Comparison of ENCODE assay signal across 8 cellular contexts in the genomic region with DNA sequence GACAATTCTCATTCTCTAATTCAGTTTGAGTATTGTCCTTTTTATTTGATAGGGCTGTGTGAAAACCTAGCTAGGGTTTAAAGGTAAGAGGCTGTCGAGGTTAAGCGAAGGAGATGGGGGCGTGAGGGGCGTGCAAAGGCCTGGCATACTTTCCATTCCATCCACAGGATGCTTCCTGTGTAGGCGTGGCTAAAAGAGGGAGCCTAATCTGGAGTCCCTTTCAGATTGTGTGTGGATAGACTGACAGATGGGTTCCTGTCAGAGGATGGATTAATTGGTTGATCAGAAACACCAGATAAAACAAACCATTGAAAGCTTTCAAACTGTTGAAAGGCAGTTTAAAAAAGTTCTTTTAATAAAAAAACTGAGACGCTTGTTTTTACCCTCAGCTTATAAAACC. TPM values are rescaled to one million over a fixed set of nuclear protein-coding genes. Genes with fewer than 3 reads are reported as not detected.
DNase-seq lines count a peak whose midpoint lies in the region; ATAC-seq lines count a peak whose summit lies in the region.

No MANE protein-coding gene starts in this region.

- peaks cover 55% of the 10 kb centered on the region for H3K4me1 Mint-ChIP-seq in activated CD4-positive, alpha-beta memory T cell treated with anti-CD3 and anti-CD28 coated beads, Interleukin-2, amount 10 ng/mL, durations not matched to agents 7 days and 5 days
- peaks cover 34 to 39% of the 10 kb centered on the region in 2 donors for H3K4me1 Mint-ChIP-seq in stimulated activated naive B cell treated with anti-CD40 and anti-IgM and Interleukin-4, amounts not matched to agents 10 μg/mL and 1 μg/mL and 100 μg/mL, for 72 hours

- H3K4me3 Mint-ChIP-seq in activated CD4-positive, alpha-beta memory T cell treated with anti-CD3 and anti-CD28 coated beads, Interleukin-2, amount 10 ng/mL, durations not matched to agents 7 days and 5 days, result peak overlapping the region; percentile 90
- H3K4me3 Mint-ChIP-seq in stimulated activated naive B cell treated with anti-CD40 and anti-IgM and Interleukin-4, amounts not matched to agents 10 μg/mL and 1 μg/mL and 100 μg/mL, for 72 hours, result peak overlapping the region; percentile 95 to 99

- H3K4me3 ChIP-seq in iPS-11a (ENCODE audit: low read depth, low read length), result peak overlapping the region; percentile 35

- POLR2A ChIA-PET in activated CD4-positive, alpha-beta memory T cell treated with anti-CD3 and anti-CD28 coated beads, Interleukin-2, amount 10 ng/mL, durations not matched to agents 7 days and 5 days (lab: Charles Lee), result interaction anchor here (0.7 to 5.3 kb wide), 9 partner anchors 11 to 699 kb away, joined by 3 to 31 read pairs (median 11); a partner anchor contains a TSS

- H3K36me3 Mint-ChIP-seq in activated CD4-positive, alpha-beta memory T cell treated with anti-CD3 and anti-CD28 coated beads, Interleukin-2, amount 10 ng/mL, durations not matched to agents 7 days and 5 days (ENCODE audit: low read depth), result peaks cover 18% of the 10 kb centered on the region
- H3K36me3 Mint-ChIP-seq in stimulated activated naive B cell treated with anti-CD40 and anti-IgM and Interleukin-4, amounts not matched to agents 10 μg/mL and 1 μg/mL and 100 μg/mL, for 72 hours, result peaks cover 10 to 21% of the 10 kb centered on the region in 2 donors

- peak overlapping the region; percentile 98 for H3K27ac Mint-ChIP-seq in activated CD4-positive, alpha-beta memory T cell treated with anti-CD3 and anti-CD28 coated beads, Interleukin-2, amount 10 ng/mL, durations not matched to agents 7 days and 5 days
- peak overlapping the region; percentile 98 for H3K27ac Mint-ChIP-seq in stimulated activated naive B cell treated with anti-CD40 and anti-IgM and Interleukin-4, amounts not matched to agents 10 μg/mL and 1 μg/mL and 100 μg/mL, for 72 hours

- ATAC-seq in stimulated activated naive B cell treated with anti-CD40 and anti-IgM and Interleukin-4, amounts not matched to agents 10 μg/mL and 1 μg/mL and 100 μg/mL, for 72 hours (replicated peaks), result no peak
- ATAC-seq in HG03571 (IDR thresholded peaks at IDR 0.05; ENCODE audit: unreplicated experiment), result no peak

- CTCF ChIA-PET in activated CD4-positive, alpha-beta memory T cell treated with anti-CD3 and anti-CD28 coated beads, Interleukin-2, amount 10 ng/mL, durations not matched to agents 7 days and 5 days (lab: Charles Lee), result interaction anchor here (0.6 to 5.6 kb wide), 7 partner anchors 10 to 639 kb away, joined by 3 to 30 read pairs (median 12); no protein-coding TSS in a partner anchor

- no peaks in the 10 kb centered on the region for H3K9me3 Mint-ChIP-seq in activated CD4-positive, alpha-beta memory T cell treated with anti-CD3 and anti-CD28 coated beads, Interleukin-2, amount 10 ng/mL, durations not matched to agents 7 days and 5 days
- peaks cover 0 to 2% of the 10 kb centered on the region in 2 donors for H3K9me3 Mint-ChIP-seq in stimulated activated naive B cell treated with anti-CD40 and anti-IgM and Interleukin-4, amounts not matched to agents 10 μg/mL and 1 μg/mL and 100 μg/mL, for 72 hours

- H3K27me3 Mint-ChIP-seq in activated CD4-positive, alpha-beta memory T cell treated with anti-CD3 and anti-CD28 coated beads, Interleukin-2, amount 10 ng/mL, durations not matched to agents 7 days and 5 days, result no peaks in the 10 kb centered on the region
- peaks cover 4 to 12% of the 10 kb centered on the region in 2 donors for H3K27me3 Mint-ChIP-seq in stimulated activated naive B cell treated with anti-CD40 and anti-IgM and Interleukin-4, amounts not matched to agents 10 μg/mL and 1 μg/mL and 100 μg/mL, for 72 hours

- DNase-seq in HT-29 (ENCODE audit: low spot score), result peak; percentile 33
- peak; percentile 35 for DNase-seq in activated CD4-positive, alpha-beta memory T cell treated with anti-CD3 and anti-CD28 coated beads, Interleukin-2, amount 10 ng/mL, durations not matched to agents 7 days and 5 days
- DNase-seq in stimulated activated naive B cell treated with anti-CD40 and anti-IgM and Interleukin-4, amounts not matched to agents 10 μg/mL and 1 μg/mL and 100 μg/mL, for 72 hours, result no peak
- no peak for DNase-seq in NCI-H187 treated with DMSO at 0.1 percent for 48 hours (lab: John Stamatoyannopoulos, UW)
- no peak for DNase-seq in COR-L47 (lab: John Stamatoyannopoulos, UW)
- DNase-seq in midbrain (lab: John Stamatoyannopoulos, UW), result no peak

RNA-seq across cellular contexts. Expression of a gene that starts 1.1 kb away (rescaled TPM):
- 15.4 and 21.7 TPM in 2 replicates for total RNA-seq in HT-29 (2014; rRNA removed; shearing (Covaris generic))
- total RNA-seq in activated CD4-positive, alpha-beta memory T cell treated with anti-CD3 and anti-CD28 coated beads, Interleukin-2, amount 10 ng/mL, durations not matched to agents 7 days and 5 days, result 10 to 100 TPM; 54.4 to 59.0 TPM

Comparison
In these comparisons a context has a peak if more than half of its experiments do, and no peak if none do; other contexts are left out.
1. DNase-seq: peak in HT-29 (single experiment) and activated CD4-positive, alpha-beta memory T cell treated with anti-CD3 and anti-CD28 coated beads, Interleukin-2, amount 10 ng/mL, durations not matched to agents 7 days and 5 days (single experiment); none in stimulated activated naive B cell treated with anti-CD40 and anti-IgM and Interleukin-4, amounts not matched to agents 10 μg/mL and 1 μg/mL and 100 μg/mL, for 72 hours (single experiment), NCI-H187 treated with DMSO at 0.1 percent for 48 hours (single experiment), COR-L47 (single experiment) and midbrain (single experiment).